Comparison of ENCODE assay signal across 20 cellular contexts in genomic region chr17:75500419-75501216, GRCh38. TPM values are rescaled to one million over a fixed set of nuclear protein-coding genes. Genes with fewer than 3 reads are reported as not detected.
DNase-seq lines count a peak whose midpoint lies in the region; ATAC-seq and TF ChIP-seq lines count a peak whose summit lies in the region.
"Had no signal": no experiment of that assay in that cellular context is flagged by ENCODE, and none has a peak within 500 bp of the region (broad histone marks: within the 10 kb centered on the region; RNA-seq: fewer than 3 reads in every experiment).

No MANE protein-coding gene starts in this region.

- intact Hi-C loops in MCF 10A (cut with micrococcal nuclease), result no loop called here

- no peaks in the 10 kb centered on the region for H3K36me3 ChIP-seq in GM23338 (ENCODE audit: insufficient read depth)

- no peak overlapping the region for H3K27ac ChIP-seq in GM23338 (ENCODE audit: low read depth)
- H3K27ac ChIP-seq in temporal lobe (ENCODE audit: low read depth, low read length), result peak overlapping the region; percentile 93

- H3K4me3 Mint-ChIP-seq in GM23338, result no peak overlapping the region
- no peak overlapping the region for H3K4me3 Mint-ChIP-seq in MCF 10A (ENCODE audit: unreplicated experiment)
- no peak overlapping the region for H3K4me3 Mint-ChIP-seq in mesothelial cell of epicardium
- H3K4me3 Mint-ChIP-seq: activated naive CD4-positive, alpha-beta T cell treated with anti-CD3 and anti-CD28 coated beads for 36 hours; CD4-positive, CD25-positive, alpha-beta regulatory T cell; stimulated activated naive CD8-positive, alpha-beta T cell treated with anti-CD3 and anti-CD28 coated beads, Interleukin-15, amount 100 ng/mL, for 72 hours had no signal

- ATAC-seq in GM23338, result no peak
- ATAC-seq in HG03571 (IDR thresholded peaks at IDR 0.05; ENCODE audit: unreplicated experiment), result no peak
- ATAC-seq in HG03025 (IDR thresholded peaks at IDR 0.05; ENCODE audit: low FRiP score, unreplicated experiment), result no peak
- ATAC-seq: esophagus mucosa; stimulated activated naive CD8-positive, alpha-beta T cell treated with anti-CD3 and anti-CD28 coated beads, Interleukin-15, amount 100 ng/mL, for 72 hours had no signal

- POLR2A ChIA-PET in MCF 10A (lab: Yijun Ruan, JAX), result interaction anchor here (0.7 kb wide), 1 partner anchor 197 kb away, joined by 3 read pairs; no protein-coding TSS in a partner anchor

- no peaks in the 10 kb centered on the region for H3K9me3 Mint-ChIP-seq in GM23338
- no peaks in the 10 kb centered on the region for H3K9me3 Mint-ChIP-seq in MCF 10A (ENCODE audit: unreplicated experiment)
- no peaks in the 10 kb centered on the region for H3K9me3 Mint-ChIP-seq in mesothelial cell of epicardium
- H3K9me3 Mint-ChIP-seq: activated naive CD4-positive, alpha-beta T cell treated with anti-CD3 and anti-CD28 coated beads for 36 hours; CD4-positive, CD25-positive, alpha-beta regulatory T cell; neural crest cell; stimulated activated naive CD8-positive, alpha-beta T cell treated with anti-CD3 and anti-CD28 coated beads, Interleukin-15, amount 100 ng/mL, for 72 hours had no signal

- H3K27me3 Mint-ChIP-seq in GM23338 (ENCODE audit: insufficient read depth, low read depth, poor library complexity) (peaks cover 8% of the 10 kb centered on the region), MCF 10A (ENCODE audit: insufficient read depth, unreplicated experiment) (no peaks in the 10 kb centered on the region), mesothelial cell of epicardium (ENCODE audit: low read depth) (no peaks in the 10 kb centered on the region)
- H3K27me3 Mint-ChIP-seq: CD4-positive, CD25-positive, alpha-beta regulatory T cell; stimulated activated naive CD8-positive, alpha-beta T cell treated with anti-CD3 and anti-CD28 coated beads, Interleukin-15, amount 100 ng/mL, for 72 hours had no signal

- H3K36me3 Mint-ChIP-seq in GM23338 (ENCODE audit: low read depth), result peaks cover 14% of the 10 kb centered on the region; the same call in 2 of the 3 replicates
- H3K36me3 Mint-ChIP-seq in MCF 10A (ENCODE audit: insufficient read depth, unreplicated experiment), result peaks cover 34% of the 10 kb centered on the region
- peaks cover 6% of the 10 kb centered on the region for H3K36me3 Mint-ChIP-seq in mesothelial cell of epicardium

- DNase-seq in GM23338 (ENCODE audit: low spot score) (no peak), MCF 10A (ENCODE audit: unreplicated experiment) (no peak), mesothelial cell of epicardium (ENCODE audit: low spot score in 2 of 2, unreplicated experiment in 2 of 2) (no peak), GOT3 (lab: John Stamatoyannopoulos, UW) (no peak), NCI-H446 treated with DMSO at 0.1 percent for 48 hours (lab: John Stamatoyannopoulos, UW) (no peak)
- DNase-seq: activated CD4-positive, CD25-positive, alpha-beta regulatory T cell treated with anti-CD3 and anti-CD28 coated beads, Interleukin-2, amount 50 U/mL, for 72 hours; activated naive CD4-positive, alpha-beta T cell treated with anti-CD3 and anti-CD28 coated beads for 36 hours; activated T-cell treated with anti-CD3 and anti-CD28 coated beads, Interleukin-2, amount 50 U/mL, for 48 hours; aorta; CD4-positive, CD25-positive, alpha-beta regulatory T cell; effector CD8-positive, alpha-beta T cell; NCI-H1105 treated with DMSO at 0.1 percent for 48 hours; NCI-H524; stimulated activated CD4-positive, alpha-beta T cell treated with anti-CD3 and anti-CD28 coated beads, Interleukin-4, amount 100 ng/mL, for 4 hours; stimulated activated naive CD8-positive, alpha-beta T cell treated with anti-CD3 and anti-CD28 coated beads, Interleukin-15, amount 100 ng/mL, for 72 hours had no signal

- no peaks in the 10 kb centered on the region for H4K20me1 ChIP-seq in GM23338 (replicated peaks; ENCODE audit: insufficient read depth)

- H3K9me2 ChIP-seq in GM23338 (ENCODE audit: insufficient read depth), result no peaks in the 10 kb centered on the region

- H3K27me3 ChIP-seq in GM23338 (ENCODE audit: insufficient read depth), result no peaks in the 10 kb centered on the region

- H3K4me1 Mint-ChIP-seq in GM23338, result no peaks in the 10 kb centered on the region; the same call in 1 of the 3 replicates
- H3K4me1 Mint-ChIP-seq in MCF 10A (ENCODE audit: insufficient read depth, unreplicated experiment), result no peaks in the 10 kb centered on the region
- H3K4me1 Mint-ChIP-seq in mesothelial cell of epicardium, result peaks cover 8% of the 10 kb centered on the region
- H3K4me1 Mint-ChIP-seq: neural crest cell had no signal

- TF ChIP-seq CTCF in GM23338 (conservative IDR thresholded peaks at IDR 0.05; ENCODE audit: low read depth in 2 of 2), result no peak
- TF ChIP-seq CTCF in MCF 10A (IDR thresholded peaks at IDR 0.05; ENCODE audit: unreplicated experiment), result no peak
- no peak for TF ChIP-seq CTCF in mesothelial cell of epicardium (IDR thresholded peaks at IDR 0.05; ENCODE audit: unreplicated experiment)

- no peak overlapping the region for H3K4me2 ChIP-seq in GM23338

- H3F3A ChIP-seq in GM23338 (replicated peaks; ENCODE audit: low read depth), result no peaks in the 10 kb centered on the region

- TSS peak; percentile 33 for BruUV-seq in MCF 10A (replicated peaks; lab: Mats Ljungman, UMichigan)

- H3K4me3 ChIP-seq in GM23338, result no peak overlapping the region

- no peak overlapping the region for H2AFZ ChIP-seq in GM23338

- no peaks in the 10 kb centered on the region for H3K79me2 ChIP-seq in GM23338 (replicated peaks; ENCODE audit: insufficient read depth)

- H3K4me1 ChIP-seq in GM23338 (ENCODE audit: insufficient read depth), result no peaks in the 10 kb centered on the region

- H3K27ac Mint-ChIP-seq in GM23338 (peak overlapping the region; percentile 56; the same call in 1 of the 2 replicates), MCF 10A (ENCODE audit: low read depth, unreplicated experiment) (no peak overlapping the region), mesothelial cell of epicardium (peak overlapping the region; percentile 25)
- H3K27ac Mint-ChIP-seq: activated naive CD4-positive, alpha-beta T cell treated with anti-CD3 and anti-CD28 coated beads for 36 hours; CD4-positive, CD25-positive, alpha-beta regulatory T cell had no signal

- CTCF ChIA-PET in MCF 10A (lab: Yijun Ruan, JAX), result interaction anchor here (0.6 to 1.4 kb wide), 3 partner anchors 14 to 37 kb away, joined by 3 to 5 read pairs (median 3); partner anchors contain the start of gene TSEN54

TF ChIP-seq in GM23338, 12 proteins besides CTCF, POLR2A, EP300 and RAD21 (continues in another document):
- no peak for TF ChIP-seq JUNB (IDR thresholded peaks at IDR 0.05; ENCODE audit: unreplicated experiment)
- TF ChIP-seq ZNF114 (CRISPR knock-in tag; IDR thresholded peaks at IDR 0.05), result no peak
- TF ChIP-seq ETS1 (IDR thresholded peaks at IDR 0.05), result no peak
- no peak for TF ChIP-seq REST (IDR thresholded peaks at IDR 0.05; ENCODE audit: unreplicated experiment)

RNA-seq across cellular contexts. Expression of gene CASKIN2, which starts 14.7 kb away (rescaled TPM):
- total RNA-seq in GM23338 (2014; rRNA removed; shearing (Covaris generic)), result 17.7 and 21.5 TPM in 2 replicates
- polyA plus RNA-seq in GM23338 (2016; fragmentation: Nextera tagmentation; extraction: Ambion mirVana), result 4.7 and 4.9 TPM in 2 replicates
- total RNA-seq in MCF 10A (2022) (19.2 and 19.8 TPM in 2 replicates), mesothelial cell of epicardium (37.4 to 39.2 TPM (median 37.4 TPM) in 3 replicates), temporal lobe (5.7 TPM)

RNA-seq across cellular contexts. Expression of gene TSEN54, which starts 15.7 kb away (rescaled TPM):
- total RNA-seq in GM23338 (2014; rRNA removed; shearing (Covaris generic)), result 61.9 and 62.5 TPM in 2 replicates
- polyA plus RNA-seq in GM23338 (2016; fragmentation: Nextera tagmentation; extraction: Ambion mirVana), result 45.9 and 48.2 TPM in 2 replicates
- total RNA-seq in MCF 10A (2022) (13.3 and 15.6 TPM in 2 replicates), mesothelial cell of epicardium (27.2 to 31.8 TPM (median 31.8 TPM) in 3 replicates), temporal lobe (7.6 TPM)

RNA-seq across cellular contexts. Expression of gene LLGL2, which starts 24.9 kb away (rescaled TPM):
- 63.9 and 78.5 TPM in 2 replicates for total RNA-seq in GM23338 (2014; rRNA removed; shearing (Covaris generic))
- polyA plus RNA-seq in GM23338 (2016; fragmentation: Nextera tagmentation; extraction: Ambion mirVana), result 62.5 and 71.9 TPM in 2 replicates
- total RNA-seq in MCF 10A (2022) (19.8 and 21.2 TPM in 2 replicates), mesothelial cell of epicardium (29.8 to 33.1 TPM (median 31.9 TPM) in 3 replicates), temporal lobe (0.74 TPM)

RNA-seq across cellular contexts. Expression of gene TMEM94, which starts 44.2 kb away (rescaled TPM):
- 36.6 and 66.0 TPM in 2 replicates for total RNA-seq in GM23338 (2014; rRNA removed; shearing (Covaris generic))
- 21.9 and 24.0 TPM in 2 replicates for polyA plus RNA-seq in GM23338 (2016; fragmentation: Nextera tagmentation; extraction: Ambion mirVana)
- total RNA-seq in MCF 10A (2022), result 42.8 and 46.5 TPM in 2 replicates
- 126 to 130 TPM (median 126 TPM) in 3 replicates for total RNA-seq in mesothelial cell of epicardium
- total RNA-seq in temporal lobe, result 20.7 TPM

Comparison
In these comparisons a context has a peak if more than half of its experiments do, and no peak if none do; other contexts are left out.
1. RNA of gene LLGL2, which starts 24.9 kb away (total RNA-seq): 63.9 to 78.5 TPM in GM23338, 29.8 to 33.1 TPM in mesothelial cell of epicardium and 19.8 to 21.2 TPM in MCF 10A; 0.74 TPM in temporal lobe (single experiment); every median in the first group is over 10 times any median in the second.